8 cellular contexts compared by ENCODE assay signal in the genomic region with DNA sequence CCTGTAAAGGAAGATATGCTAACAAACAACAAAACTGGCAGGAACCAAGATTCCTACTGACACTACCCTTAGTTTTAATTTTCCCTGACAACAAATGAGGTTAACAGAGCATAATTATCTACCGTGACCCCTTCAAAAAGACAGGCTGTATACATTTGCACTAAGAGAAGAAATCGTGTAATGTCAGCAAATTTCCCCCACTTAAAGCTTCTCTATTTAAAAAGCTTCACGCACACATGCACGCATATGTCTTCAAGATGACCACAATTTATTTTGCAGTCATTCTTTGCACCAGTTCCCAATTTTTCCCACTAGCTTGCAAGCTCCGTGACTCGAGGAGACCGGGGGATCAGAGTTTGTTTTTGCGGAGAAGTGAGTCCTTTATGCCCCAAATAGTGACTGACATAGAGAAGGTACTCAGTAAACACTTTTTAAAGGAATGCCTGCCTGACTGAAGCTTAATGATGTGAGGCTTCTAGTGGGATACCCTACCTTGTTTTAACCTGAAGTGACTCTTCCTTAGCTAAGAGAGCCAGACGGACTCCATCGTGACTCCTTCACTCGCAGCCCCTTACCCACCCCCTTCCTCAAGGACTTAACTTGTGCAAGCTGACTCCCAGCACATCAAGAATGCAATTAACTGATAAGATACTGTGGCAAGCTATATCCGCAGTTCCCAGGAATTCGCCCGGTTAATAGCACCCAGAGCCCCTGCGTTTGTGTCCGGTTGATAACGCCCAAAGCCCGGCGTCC. TPM values are rescaled to one million over a fixed set of nuclear protein-coding genes. Genes with fewer than 3 reads are reported as not detected.
DNase-seq lines count a peak whose midpoint lies in the region; TF ChIP-seq lines count a peak whose summit lies in the region.

No MANE protein-coding gene starts in this region.

- DNase-seq in NCI-H1105 treated with DMSO at 0.1 percent for 48 hours (lab: John Stamatoyannopoulos, UW) (peak; percentile 48), NCI-H1105 (lab: John Stamatoyannopoulos, UW) (no peak), NCI-H226 (peak; percentile 50), inferior parietal cortex (ENCODE audit: extremely low spot score) (peak; percentile 76), smooth muscle cell (lab: John Stamatoyannopoulos, UW; ENCODE audit: unreplicated experiment) (no peak), NCI-H2196 (lab: John Stamatoyannopoulos, UW; ENCODE audit: unreplicated experiment) (no peak), T1000 (lab: John Stamatoyannopoulos, UW) (no peak)

- H2AFZ ChIP-seq in smooth muscle cell (ENCODE audit: low read depth), result peak overlapping the region; percentile 53

- H3K4me2 ChIP-seq in smooth muscle cell, result peak overlapping the region; percentile 93

- no peaks in the 10 kb centered on the region for H4K20me1 ChIP-seq in smooth muscle cell (ENCODE audit: low read depth)

- peaks cover 26% of the 10 kb centered on the region for H3F3A ChIP-seq in smooth muscle cell (ENCODE audit: low read depth)

- H3K27me3 ChIP-seq in smooth muscle cell (ENCODE audit: low read depth), result no peaks in the 10 kb centered on the region

- no peak for TF ChIP-seq CTCF in smooth muscle cell (IDR thresholded peaks at IDR 0.05; ENCODE audit: borderline replicate concordance, insufficient read depth, poor library complexity, severe bottlenecking)

- peaks cover 19% of the 10 kb centered on the region for H3K4me1 ChIP-seq in smooth muscle cell (ENCODE audit: low read depth)

- no peaks in the 10 kb centered on the region for H3K79me2 ChIP-seq in smooth muscle cell (ENCODE audit: low read depth)

- WGBS in smooth muscle cell (ENCODE audit: low lambda C conversion rate), result 19% methylated on average over 19 of the region's 19 CpGs

- H3K9me3 ChIP-seq in smooth muscle cell (replicated peaks; ENCODE audit: low read depth), result no peaks in the 10 kb centered on the region

- peak overlapping the region; percentile 56 for H3K4me3 ChIP-seq in smooth muscle cell

- peak overlapping the region; percentile 94 for H3K9ac ChIP-seq in smooth muscle cell (ENCODE audit: low read depth)

- H3K36me3 ChIP-seq in smooth muscle cell (ENCODE audit: low read depth), result no peaks in the 10 kb centered on the region

- peak overlapping the region; percentile 97 for H3K27ac ChIP-seq in angular gyrus (ENCODE audit: low read depth, low read length)
- H3K27ac ChIP-seq in smooth muscle cell (ENCODE audit: low read depth), result peak overlapping the region; percentile 99

RNA-seq across cellular contexts. Expression of a gene that starts 9.3 kb away (rescaled TPM):
- total RNA-seq in smooth muscle cell, result 12.9 and 16.4 TPM in 2 replicates
- polyA plus RNA-seq in smooth muscle cell, result 33.6 and 49.0 TPM in 2 replicates

RNA-seq across cellular contexts. Expression of a gene that starts 19.0 kb away (rescaled TPM):
- total RNA-seq in smooth muscle cell, result 67.8 and 85.1 TPM in 2 replicates
- 116 and 118 TPM in 2 replicates for polyA plus RNA-seq in smooth muscle cell

Comparison
In these comparisons a context has a peak if more than half of its experiments do, and no peak if none do; other contexts are left out.
1. DNase-seq: peak in NCI-H1105 treated with DMSO at 0.1 percent for 48 hours (single experiment), NCI-H226 (single experiment) and inferior parietal cortex (single experiment); none in NCI-H1105 (single experiment), smooth muscle cell (single experiment), NCI-H2196 (single experiment) and T1000 (single experiment).